12 cellular contexts compared by ENCODE assay signal in genomic region chr6:29763491-29764289, GRCh38. TPM values are rescaled to one million over a fixed set of nuclear protein-coding genes. Genes with fewer than 3 reads are reported as not detected.
DNase-seq lines count a peak whose midpoint lies in the region; ATAC-seq and TF ChIP-seq lines count a peak whose summit lies in the region.
"Had no signal": no experiment of that assay in that cellular context is flagged by ENCODE, and none has a peak within 500 bp of the region (broad histone marks: within the 10 kb centered on the region; RNA-seq: fewer than 3 reads in every experiment).

No MANE protein-coding gene starts in this region.

- H3K9me3 ChIP-seq in aorta (ENCODE audit: control insufficient read depth, low read length): no peaks in the 10 kb centered on the region

- 15 to 25% methylated on average over 2 of the region's 2 CpGs for WGBS in aorta, 2 donors

- peaks cover 32% of the 10 kb centered on the region for H3K4me1 Mint-ChIP-seq in endothelial cell (ENCODE audit: unreplicated experiment)

- intact Hi-C loops in aorta (cut with DNase I): no loop called here

- no peak overlapping the region for H3K27ac Mint-ChIP-seq in endothelial cell (ENCODE audit: unreplicated experiment)

- no peak overlapping the region for H3K4me3 Mint-ChIP-seq in endothelial cell (ENCODE audit: unreplicated experiment)

- TF ChIP-seq CTCF in fibroblast of villous mesenchyme (IDR thresholded peaks at IDR 0.05; ENCODE audit: insufficient read depth, low read depth, low read length) (no peak), endothelial cell (IDR thresholded peaks at IDR 0.05; ENCODE audit: unreplicated experiment) (no peak)

- no peaks in the 10 kb centered on the region for H3K27me3 ChIP-seq in aorta (ENCODE audit: control insufficient read depth in 1 of 2, insufficient read depth in 2 of 2, low read length in 1 of 2)

- H3K27ac ChIP-seq in aorta (ENCODE audit: low read depth in 1 of 2, low read length in 2 of 2): no peak overlapping the region

- H3K27me3 Mint-ChIP-seq in endothelial cell (ENCODE audit: unreplicated experiment): peaks cover 6% of the 10 kb centered on the region

- DNase-seq in stimulated activated CD4-positive, alpha-beta T cell treated with anti-CD3 and anti-CD28 coated beads, Interleukin-4, amount 100 ng/mL, for 24 hours: peak; percentile 15
- no peak for DNase-seq in stimulated activated CD4-positive, alpha-beta T cell treated with anti-CD3 and anti-CD28 coated beads, Interleukin-4, amount 100 ng/mL, for 4 hours
- peak; percentile 57 for DNase-seq in activated CD8-positive, alpha-beta memory T cell treated with anti-CD3 and anti-CD28 coated beads, Interleukin-2, amount 50 U/mL, for 48 hours
- DNase-seq in fibroblast of villous mesenchyme (ENCODE audit: low read depth) (peak; percentile 11), aorta (peak in 1 of 2 donors; percentile 56), endothelial cell (ENCODE audit: low spot score) (no peak), cerebellum (ENCODE audit: low spot score) (no peak)
- DNase-seq: activated naive CD4-positive, alpha-beta T cell; DMS153; left colon had no signal

- ATAC-seq in aorta (ENCODE audit: low FRiP score): peak; percentile 53
- no peak for ATAC-seq in GM19023 (IDR thresholded peaks at IDR 0.05; ENCODE audit: unreplicated experiment)
- ATAC-seq: K562, left colon had no signal

- H3K9me3 Mint-ChIP-seq in endothelial cell (ENCODE audit: unreplicated experiment): no peaks in the 10 kb centered on the region

- no peaks in the 10 kb centered on the region for H3K36me3 ChIP-seq in aorta (ENCODE audit: control insufficient read depth in 1 of 2, insufficient read depth in 2 of 2, low read length in 1 of 2)

- H3K4me3 ChIP-seq in fibroblast of villous mesenchyme (ENCODE audit: low read depth, low read length): no peak overlapping the region
- H3K4me3 ChIP-seq in aorta (ENCODE audit: low read length in 2 of 2): no peak overlapping the region
- H3K4me3 ChIP-seq: K562 had no signal

- no peaks in the 10 kb centered on the region for H3K4me1 ChIP-seq in aorta (ENCODE audit: control insufficient read depth in 1 of 2, insufficient read depth in 2 of 2, low read length in 2 of 2)

- H3K36me3 Mint-ChIP-seq in endothelial cell (ENCODE audit: low read depth, unreplicated experiment): peaks cover 4% of the 10 kb centered on the region

RNA-seq across cellular contexts. Expression of gene HLA-F, which starts 40.5 kb away (rescaled TPM):
- total RNA-seq in fibroblast of villous mesenchyme (27.2 and 42.2 TPM in 2 replicates), aorta (100 to 1,000 TPM in 1 of 2 donors, 10 to 100 TPM in 1; 90.5 to 124 TPM), endothelial cell (ENCODE audit: unreplicated experiment) (5.1 TPM), cerebellum (2.4 TPM)
- 100 to 1,000 TPM in 1 of 2 donors, 10 to 100 TPM in 1; 34.2 to 153 TPM for polyA plus RNA-seq in aorta

Comparison
In these comparisons a context has a peak if more than half of its experiments do, and no peak if none do; other contexts are left out.
1. DNase-seq: peak in stimulated activated CD4-positive, alpha-beta T cell treated with anti-CD3 and anti-CD28 coated beads, Interleukin-4, amount 100 ng/mL, for 24 hours (single experiment), activated CD8-positive, alpha-beta memory T cell treated with anti-CD3 and anti-CD28 coated beads, Interleukin-2, amount 50 U/mL, for 48 hours (single experiment) and fibroblast of villous mesenchyme (single experiment); none in stimulated activated CD4-positive, alpha-beta T cell treated with anti-CD3 and anti-CD28 coated beads, Interleukin-4, amount 100 ng/mL, for 4 hours (0 of 2), endothelial cell (single experiment) and cerebellum (single experiment).